Comparison of ENCODE assay signal across 16 cellular contexts in genomic region chr15:25930931-25931330, GRCh38.
A peak's percentile ranks its signal among the peaks of the same experiment; 100 is the strongest.
DNase-seq lines count a peak whose midpoint lies in the region; ATAC-seq and TF ChIP-seq lines count a peak whose summit lies in the region.
"Had no signal": no experiment of that assay in that cellular context is flagged by ENCODE, and none has a peak within 500 bp of the region (broad histone marks: within the 10 kb centered on the region; RNA-seq: fewer than 3 reads in every experiment).

No MANE protein-coding gene starts in this region.

- no peak overlapping the region for H2BK5ac ChIP-seq in mesenchymal stem cell (ENCODE audit: low read depth, low read length, poor library complexity, severe bottlenecking)

- no peak overlapping the region for H3K4me3 ChIP-seq in AG09309 (ENCODE audit: control insufficient read depth, low read depth, low read length)
- no peak overlapping the region for H3K4me3 ChIP-seq in mesenchymal stem cell (ENCODE audit: insufficient read depth in 1 of 2, low read depth in 1 of 2, low read length in 2 of 2)
- H3K4me3 ChIP-seq: HAP-1 had no signal

- H3K23ac ChIP-seq in mesenchymal stem cell (ENCODE audit: low read length in 2 of 2), result no peak overlapping the region

- no peaks in the 10 kb centered on the region for H3K9me3 ChIP-seq in mesenchymal stem cell (ENCODE audit: control insufficient read depth, low read length)
- H3K9me3 ChIP-seq: HAP-1 had no signal

- H3K9ac ChIP-seq in mesenchymal stem cell (ENCODE audit: low read length), result no peak overlapping the region

- DNase-seq in AG09309 (ENCODE audit: low read depth) (peak; percentile 11), ELF-1 (ENCODE audit: low read depth, low spot score) (peak; percentile 64), SK-MEL-5 (ENCODE audit: low read depth, low spot score) (peak; percentile 92), mesenchymal stem cell (no peak), DMS53 (lab: John Stamatoyannopoulos, UW) (no peak)
- DNase-seq in activated naive CD4-positive, alpha-beta T cell treated with Interleukin-2 at 50 U/mL for 16 hours, result no peak
- no peak for DNase-seq in activated CD4-positive, alpha-beta T cell treated with anti-CD3 and anti-CD28 coated beads for 48 hours
- DNase-seq: 8988T; C1 segment of cervical spinal cord; Calu3; CD4-positive, alpha-beta T cell; DMS 273 treated with DMSO at 0.1 percent for 48 hours; DMS79; GF-D8 had no signal

- no peak overlapping the region for H2AFZ ChIP-seq in mesenchymal stem cell (ENCODE audit: low read depth, low read length)

- H2AK5ac ChIP-seq in mesenchymal stem cell (ENCODE audit: low read length, severe bottlenecking), result peak overlapping the region; percentile 45

- TF ChIP-seq CTCF in AG09309 (IDR thresholded peaks at IDR 0.05; ENCODE audit: control insufficient read depth, insufficient read depth, low read depth, low read length, missing control alignments), result no peak

- no peak overlapping the region for H2BK12ac ChIP-seq in mesenchymal stem cell (ENCODE audit: low read length in 2 of 2)

- 83% methylated on average over 1 of the region's 2 CpGs for whole genome bisulfite sequencing in mesenchymal stem cell

- no peak overlapping the region for H3K14ac ChIP-seq in mesenchymal stem cell (ENCODE audit: low read length in 2 of 2)

- no peak overlapping the region for H3K27ac ChIP-seq in mesenchymal stem cell (ENCODE audit: low read length, poor library complexity, severe bottlenecking)

- no peak overlapping the region for H3K18ac ChIP-seq in mesenchymal stem cell (ENCODE audit: low read depth in 1 of 2, low read length in 2 of 2)

- H2BK15ac ChIP-seq in mesenchymal stem cell (ENCODE audit: low read depth, poor library complexity, severe bottlenecking), result no peak overlapping the region

- no peak overlapping the region for H3K4me2 ChIP-seq in mesenchymal stem cell (ENCODE audit: low read length, poor library complexity, severe bottlenecking)

- H2BK120ac ChIP-seq in mesenchymal stem cell (ENCODE audit: low read depth, low read length), result no peak overlapping the region

- H3K27me3 ChIP-seq in mesenchymal stem cell (ENCODE audit: control insufficient read depth in 1 of 2, insufficient read depth in 1 of 2, low read length in 2 of 2), result no peaks in the 10 kb centered on the region

- H3K4me1 ChIP-seq in mesenchymal stem cell (ENCODE audit: control insufficient read depth, insufficient read depth, low read depth, low read length), result peaks cover 6% of the 10 kb centered on the region

- no peak overlapping the region for H4K91ac ChIP-seq in mesenchymal stem cell (ENCODE audit: low read length)

- ATAC-seq in GM21526 (IDR thresholded peaks at IDR 0.05; ENCODE audit: low FRiP score, unreplicated experiment), result no peak

- H3K4ac ChIP-seq in mesenchymal stem cell (ENCODE audit: low read depth in 1 of 2, low read length in 2 of 2), result no peak overlapping the region

- H3K79me1 ChIP-seq in mesenchymal stem cell (replicated peaks; ENCODE audit: low read length, poor library complexity, severe bottlenecking), result no peaks in the 10 kb centered on the region

- no peaks in the 10 kb centered on the region for H3K36me3 ChIP-seq in mesenchymal stem cell (ENCODE audit: control insufficient read depth in 1 of 2, insufficient read depth in 2 of 2, low read depth in 1 of 2, low read length in 2 of 2)
- H3K36me3 ChIP-seq: HAP-1 had no signal

- in situ Hi-C loops in SK-MEL-5 (cut with HindIII; ENCODE audit: low pct_unique_long_range_greater_than_20kb, low sequenced_read_pairs), result no loop called here

- H4K8ac ChIP-seq in mesenchymal stem cell (ENCODE audit: low read length), result no peak overlapping the region

Comparison
In these comparisons a context has a peak if more than half of its experiments do, and no peak if none do; other contexts are left out.
1. DNase-seq: peak in AG09309 (single experiment), ELF-1 (single experiment) and SK-MEL-5 (single experiment); none in mesenchymal stem cell (single experiment), activated naive CD4-positive, alpha-beta T cell treated with Interleukin-2 at 50 U/mL for 16 hours (single experiment), DMS53 (single experiment) and activated CD4-positive, alpha-beta T cell treated with anti-CD3 and anti-CD28 coated beads for 48 hours (single experiment).